In the genomic region with DNA sequence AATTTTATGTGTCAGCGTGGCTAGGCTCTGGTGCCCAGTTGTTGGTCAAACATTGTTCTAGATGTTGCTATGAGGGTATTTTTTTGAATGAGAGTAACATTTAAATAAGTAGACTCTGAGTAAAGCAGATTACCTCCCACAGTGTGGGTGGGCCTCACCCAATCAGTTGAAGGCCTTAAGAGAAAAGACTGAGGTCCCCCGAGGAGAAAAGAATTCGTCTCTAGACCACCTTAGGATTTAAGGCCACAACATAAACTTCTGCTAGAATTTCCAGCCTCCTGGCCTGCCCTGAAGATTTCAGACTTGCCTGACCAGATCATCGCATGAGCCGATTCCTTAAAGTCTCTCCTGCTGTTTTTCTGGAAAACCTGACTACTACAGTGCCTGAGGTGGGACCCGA, we compare ENCODE assay signal across 2 cellular contexts.
TF ChIP-seq lines count a peak whose summit lies in the region.

No MANE protein-coding gene starts in this region.

TF ChIP-seq in HEK293, 187 proteins besides CTCF, POLR2A, EP300 and RAD21:
- TF ChIP-seq ZNF223 (tag by site-specific recombination; IDR thresholded peaks at IDR 0.05) (no peak), ZNF10 (tag by site-specific recombination; IDR thresholded peaks at IDR 0.05) (peak; percentile 99)

TF ChIP-seq in K562, 482 proteins besides CTCF, POLR2A, EP300 and RAD21:
- TF ChIP-seq ZNF134 (CRISPR knock-in tag; conservative IDR thresholded peaks at IDR 0.05) (peak; percentile 99), FOXM1 (IDR thresholded peaks at IDR 0.05; ENCODE audit: low read depth) (peak; percentile 28; the same call in 1 of the 2 replicates), FOXM1 (CRISPR knock-in tag; IDR thresholded peaks at IDR 0.05; ENCODE audit: low read depth) (no peak), RBM25 (IDR thresholded peaks at IDR 0.05; ENCODE audit: low read depth, low read length, severe bottlenecking) (peak; percentile 76), SMARCE1 (IDR thresholded peaks at IDR 0.05) (no peak)
